Comparison of ENCODE assay signal across 8 cellular contexts in genomic region chr2:84970956-84971798, GRCh38. TPM values are rescaled to one million over a fixed set of nuclear protein-coding genes. Genes with fewer than 3 reads are reported as not detected.
DNase-seq lines count a peak whose midpoint lies in the region; ATAC-seq and TF ChIP-seq lines count a peak whose summit lies in the region.

KCMF1 (plus strand) TSS chr2:84971161; CDS start chr2:84971452, 291 bp downstream.

- H3K9me2 ChIP-seq in PC-9 (ENCODE audit: insufficient read depth): no peaks in the 10 kb centered on the region

- POLR2A ChIA-PET in PC-9 (lab: Charles Lee; ENCODE audit: unreplicated experiment): interaction anchor here (0.6 to 1.2 kb wide), 4 partner anchors 12 to 301 kb away, joined by 3 to 6 read pairs (median 6); no protein-coding TSS in a partner anchor

- H2AFZ ChIP-seq in PC-9: peak within 1 kb of the TSS; percentile 53; the same call in 1 of the 2 replicates

- H4K20me1 ChIP-seq in BLaER1 (peaks cover 46% of the 10 kb centered on the region), PC-9 (ENCODE audit: insufficient read depth) (peaks cover 36% of the 10 kb centered on the region)

- H3K4me3 ChIP-seq in BLaER1 (peak within 1 kb of the TSS; percentile 81), PC-9 (peak within 1 kb of the TSS; percentile 89), esophagus (ENCODE audit: low read depth in 1 of 2, low read length in 2 of 2) (peak within 1 kb of the TSS; percentile 89 to 95), muscle layer of colon (ENCODE audit: low read depth in 1 of 2, low read length in 2 of 2) (peak within 1 kb of the TSS; percentile 83 to 89)

- peak; percentile 35 for ATAC-seq in GM19043 (IDR thresholded peaks at IDR 0.05; ENCODE audit: low read depth, unreplicated experiment)
- peak; percentile 42 for ATAC-seq in HG03342 (IDR thresholded peaks at IDR 0.05; ENCODE audit: unreplicated experiment)

- H3K9ac ChIP-seq in BLaER1: peak within 1 kb of the TSS; percentile 93
- H3K9ac ChIP-seq in muscle layer of colon (ENCODE audit: low read length): peak within 1 kb of the TSS; percentile 98

- peaks cover 52% of the 10 kb centered on the region for H3K4me1 ChIP-seq in BLaER1
- peaks cover 34% of the 10 kb centered on the region for H3K4me1 ChIP-seq in PC-9 (replicated peaks; ENCODE audit: insufficient read depth)
- H3K4me1 ChIP-seq in esophagus (ENCODE audit: control insufficient read depth in 2 of 2, insufficient read depth in 2 of 2, low read length in 1 of 2): no peaks in the 10 kb centered on the region
- H3K4me1 ChIP-seq in muscle layer of colon (ENCODE audit: insufficient read depth, low read length): peaks cover 41% of the 10 kb centered on the region

- intact Hi-C loops in PC-9 (cut with micrococcal nuclease; ENCODE audit: unreplicated experiment): loop anchor here (1.0 to 2.0 kb wide), 2 partner anchors 44 to 64 kb away; no protein-coding TSS in a partner anchor

- CTCF ChIA-PET in PC-9 (lab: Charles Lee): no interaction called here

- BruUV-seq in PC-9 (replicated peaks; lab: Mats Ljungman, UMichigan): no TSS peak

- WGBS in esophagus, 2 donors: 0% methylated on average over 43 to 123 of the region's 125 CpGs

- H3K9me3 ChIP-seq in BLaER1 (no peaks in the 10 kb centered on the region), PC-9 (ENCODE audit: insufficient read depth, low read depth) (no peaks in the 10 kb centered on the region), esophagus (ENCODE audit: control insufficient read depth in 2 of 2, insufficient read depth in 1 of 2, low read depth in 1 of 2, low read length in 1 of 2) (no peaks in the 10 kb centered on the region), muscle layer of colon (ENCODE audit: low read length) (no peaks in the 10 kb centered on the region)

- H3K36me3 ChIP-seq in BLaER1 (peaks cover 17% of the 10 kb centered on the region), PC-9 (ENCODE audit: low read depth) (0 out of 2 replicates have a peak, but pooled peaks cover 2% of the 10 kb centered on the region), esophagus (ENCODE audit: control insufficient read depth in 2 of 2, insufficient read depth in 2 of 2, low read length in 1 of 2) (no peaks in the 10 kb centered on the region), muscle layer of colon (ENCODE audit: insufficient read depth, low read length) (no peaks in the 10 kb centered on the region)

- H3F3A ChIP-seq in PC-9 (ENCODE audit: insufficient read depth, low read depth): peaks cover 25% of the 10 kb centered on the region

- peak in 1 of 2 experiments; percentile 81 for DNase-seq in PC-9
- DNase-seq in activated T-cell treated with anti-CD3 and anti-CD28 coated beads, Interleukin-2, amount 50 U/mL, for 48 hours: peak; percentile 76 to 83
- DNase-seq in stimulated activated CD8-positive, alpha-beta memory T cell treated with anti-CD3 and anti-CD28 coated beads, Interleukin-7, amount 100 ng/mL, for 24 hours (ENCODE audit: low read depth): peak; percentile 44

- H3K27me3 ChIP-seq in BLaER1 (no peaks in the 10 kb centered on the region), PC-9 (ENCODE audit: insufficient read depth, low read depth) (no peaks in the 10 kb centered on the region), esophagus (ENCODE audit: control insufficient read depth in 1 of 2, insufficient read depth in 2 of 2, low read length in 2 of 2) (no peaks in the 10 kb centered on the region), muscle layer of colon (ENCODE audit: control insufficient read depth in 1 of 2, insufficient read depth in 2 of 2, low read length in 2 of 2) (no peaks in the 10 kb centered on the region)

- peak within 1 kb of the TSS; percentile 97 for H3K27ac ChIP-seq in BLaER1
- H3K27ac ChIP-seq in PC-9: peak within 1 kb of the TSS; percentile 84
- peak within 1 kb of the TSS; percentile 98 to 100 for H3K27ac ChIP-seq in esophagus (ENCODE audit: low read depth in 2 of 2, low read length in 1 of 2)
- H3K27ac ChIP-seq in muscle layer of colon (ENCODE audit: low read depth, low read length): peak within 1 kb of the TSS; percentile 96

- H3K79me2 ChIP-seq in PC-9 (ENCODE audit: low read depth): peaks cover 85% of the 10 kb centered on the region

- TF ChIP-seq CTCF in PC-9 (conservative IDR thresholded peaks at IDR 0.05): no peak

- peak within 1 kb of the TSS; percentile 86 for H3K4me2 ChIP-seq in BLaER1
- peak within 1 kb of the TSS; percentile 95 for H3K4me2 ChIP-seq in PC-9

RNA-seq across cellular contexts. Expression of gene KCMF1, which starts in this region (rescaled TPM):
- 95.3 and 97.8 TPM in 2 replicates for total RNA-seq in PC-9 (2021)
- polyA plus RNA-seq in esophagus: 10 to 100 TPM; 33.7 to 52.7 TPM
